ENCODE assay signal across 16 cellular contexts in genomic region chr5:52132053-52132452, GRCh38.
DNase-seq lines count a peak whose midpoint lies in the region; ATAC-seq lines count a peak whose summit lies in the region.
"Had no signal": no experiment of that assay in that cellular context is flagged by ENCODE, and none has a peak within 500 bp of the region (broad histone marks: within the 10 kb centered on the region; RNA-seq: fewer than 3 reads in every experiment).

No MANE protein-coding gene starts in this region.

- no peaks in the 10 kb centered on the region for H3K36me3 Mint-ChIP-seq in effector memory CD8-positive, alpha-beta T cell (ENCODE audit: insufficient read depth)
- H3K36me3 Mint-ChIP-seq: CD4-positive, CD25-positive, alpha-beta regulatory T cell had no signal

- DNase-seq in NCI-H1092 treated with DMSO at 0.1 percent for 48 hours (lab: John Stamatoyannopoulos, UW) (peak; percentile 37), NCI-H1092 (lab: John Stamatoyannopoulos, UW) (no peak), NCI-H1436 treated with DMSO at 0.1 percent for 48 hours (lab: John Stamatoyannopoulos, UW) (peak; percentile 64), caudate nucleus (lab: John Stamatoyannopoulos, UW) (peak in 18 of 61 donors; percentile 1 to 37 (median 15)), putamen (ENCODE audit: low spot score) (peak; percentile 52), RPMI8226 (no peak), NAMALWA (ENCODE audit: low spot score) (no peak)
- DNase-seq in effector memory CD8-positive, alpha-beta T cell = no peak
- DNase-seq: 8988T; ACHN; CD4-positive, CD25-positive, alpha-beta regulatory T cell; DMS153; HCEC 1CT; HFFc6 had no signal

- peaks cover 0 to 6% of the 10 kb centered on the region in 2 donors for H3K9me3 Mint-ChIP-seq in effector memory CD8-positive, alpha-beta T cell

- H3K27ac Mint-ChIP-seq in effector memory CD8-positive, alpha-beta T cell = no peak overlapping the region
- H3K27ac Mint-ChIP-seq: HFFc6 had no signal

- ATAC-seq in effector memory CD8-positive, alpha-beta T cell (replicated peaks) = no peak
- ATAC-seq: HepG2 had no signal

- no peaks in the 10 kb centered on the region for H3K4me1 Mint-ChIP-seq in effector memory CD8-positive, alpha-beta T cell (ENCODE audit: low read depth in 2 of 2)
- H3K4me1 Mint-ChIP-seq: CD4-positive, CD25-positive, alpha-beta regulatory T cell had no signal

- no peaks in the 10 kb centered on the region for H3K27me3 Mint-ChIP-seq in effector memory CD8-positive, alpha-beta T cell
- H3K27me3 Mint-ChIP-seq: CD4-positive, CD25-positive, alpha-beta regulatory T cell had no signal

- peak overlapping the region; percentile 44 for H3K27ac ChIP-seq in caudate nucleus (ENCODE audit: low read depth, low read length)
- H3K27ac ChIP-seq: BLaER1 treated with 17β-estradiol and CSF1 and Interleukin-3, amounts not matched to agents 10 nM and 100 nM had no signal

- no peak overlapping the region for H3K4me3 Mint-ChIP-seq in effector memory CD8-positive, alpha-beta T cell
- H3K4me3 Mint-ChIP-seq: CD4-positive, CD25-positive, alpha-beta regulatory T cell; HFFc6 had no signal

Comparison
In these comparisons a context has a peak if more than half of its experiments do, and no peak if none do; other contexts are left out.
1. DNase-seq: peak in NCI-H1092 treated with DMSO at 0.1 percent for 48 hours (single experiment), NCI-H1436 treated with DMSO at 0.1 percent for 48 hours (single experiment) and putamen (single experiment); none in NCI-H1092 (single experiment), RPMI8226 (single experiment), effector memory CD8-positive, alpha-beta T cell (0 of 3) and NAMALWA (single experiment).